Comparison of ENCODE assay signal across 17 cellular contexts in genomic region chr2:67294218-67294617, GRCh38.
"Had no signal": no experiment of that assay in that cellular context is flagged by ENCODE, and none has a peak within 500 bp of the region (broad histone marks: within the 10 kb centered on the region; RNA-seq: fewer than 3 reads in every experiment).

No MANE protein-coding gene starts in this region.

- ATAC-seq: foreskin keratinocyte, gastroesophageal sphincter, heart left ventricle, left cardiac atrium, left lung, left ventricle myocardium superior, lower lobe of right lung, mucosa of descending colon had no signal

- H3K4me3 ChIP-seq: colonic mucosa, esophagus muscularis mucosa, gastroesophageal sphincter, heart left ventricle, hepatocyte, left lung, lower lobe of right lung, mucosa of descending colon had no signal

- H3K27ac Mint-ChIP-seq: dendritic cell treated with granulocyte-macrophage colony-stimulating factor and Interleukin-4, amounts not matched to agents 40 ng/mL and 50 ng/mL, for 4 days; mesothelial cell of epicardium had no signal

- H3K27me3 Mint-ChIP-seq: dendritic cell treated with granulocyte-macrophage colony-stimulating factor and Interleukin-4, amounts not matched to agents 40 ng/mL and 50 ng/mL, for 4 days had no signal

- H3K9me3 ChIP-seq: colonic mucosa, esophagus muscularis mucosa, gastroesophageal sphincter, heart left ventricle, left lung, lower lobe of right lung, mucosa of descending colon had no signal

- H3K36me3 ChIP-seq: colonic mucosa, esophagus muscularis mucosa, gastroesophageal sphincter, heart left ventricle, left lung, lower lobe of right lung had no signal

- DNase-seq: colonic mucosa; cortex of kidney; effector CD4-positive, alpha-beta T cell; effector memory CD4-positive, alpha-beta T cell; foreskin keratinocyte; heart left ventricle; left cardiac atrium; left lung; left ventricle myocardium superior; lower lobe of right lung; mesenchymal stem cell; mucosa of descending colon had no signal

- H3K4me1 ChIP-seq: colonic mucosa, heart left ventricle, left lung, lower lobe of right lung had no signal

- H2AFZ ChIP-seq: hepatocyte had no signal

- H3K9me3 Mint-ChIP-seq: dendritic cell treated with granulocyte-macrophage colony-stimulating factor and Interleukin-4, amounts not matched to agents 40 ng/mL and 50 ng/mL, for 4 days had no signal

- H3K27ac ChIP-seq: colonic mucosa, esophagus muscularis mucosa, foreskin keratinocyte, gastroesophageal sphincter, heart left ventricle, hepatocyte, left lung, lower lobe of right lung had no signal

- H3K4me2 ChIP-seq: hepatocyte had no signal

- H3K27me3 ChIP-seq: colonic mucosa, esophagus muscularis mucosa, foreskin keratinocyte, gastroesophageal sphincter, heart left ventricle, hepatocyte, left lung had no signal

- H3K79me2 ChIP-seq: hepatocyte had no signal

- H3K36me3 Mint-ChIP-seq: mesothelial cell of epicardium had no signal

- H3K4me3 Mint-ChIP-seq: dendritic cell treated with granulocyte-macrophage colony-stimulating factor and Interleukin-4, amounts not matched to agents 40 ng/mL and 50 ng/mL, for 4 days; mesothelial cell of epicardium had no signal
